Comparison of ENCODE assay signal across 26 cellular contexts in genomic region chr6:16126881-16127280, GRCh38.
"Had no signal": no experiment of that assay in that cellular context is flagged by ENCODE, and none has a peak within 500 bp of the region (broad histone marks: within the 10 kb centered on the region; RNA-seq: fewer than 3 reads in every experiment).

No MANE protein-coding gene starts in this region.

- H3K27ac ChIP-seq: brain microvascular endothelial cell, coronary artery, dorsolateral prefrontal cortex, thoracic aorta, upper lobe of left lung, vagina had no signal

- H3K4me3 ChIP-seq: coronary artery, dorsolateral prefrontal cortex, thoracic aorta, upper lobe of left lung, vagina had no signal

- H3K27me3 ChIP-seq: dorsolateral prefrontal cortex, upper lobe of left lung, vagina had no signal

- H3K9me3 ChIP-seq: thoracic aorta, upper lobe of left lung, vagina had no signal

- DNase-seq: activated CD4-positive, alpha-beta memory T cell treated with anti-CD3 and anti-CD28 coated beads for 36 hours; activated CD4-positive, alpha-beta T cell treated with anti-CD3 and anti-CD28 coated beads for 4 hours; activated CD4-positive, CD25-positive, alpha-beta regulatory T cell; activated CD8-positive, alpha-beta memory T cell treated with anti-CD3 and anti-CD28 coated beads, Interleukin-2, amount 50 U/mL, for 4 hours; activated effector memory CD4-positive, alpha-beta T cell treated with anti-CD3 and anti-CD28 coated beads, Interleukin-2, amount 50 U/mL, for 16 hours; activated naive CD4-positive, alpha-beta T cell treated with anti-CD3 and anti-CD28 coated beads for 36 hours; activated T-cell treated with anti-CD3 and anti-CD28 coated beads, Interleukin-2, amount 50 U/mL, for 1 hour; amniotic stem cell; brain microvascular endothelial cell; dorsolateral prefrontal cortex; effector memory CD4-positive, alpha-beta T cell; head of caudate nucleus; hippocampal formation; immature natural killer cell; kidney; left colon; naive B cell; occipital lobe; right cardiac atrium; stimulated activated CD4-positive, alpha-beta T cell treated with anti-CD3 and anti-CD28 coated beads, Interleukin-4, amount 100 ng/mL, for 1 hour; stimulated activated naive CD8-positive, alpha-beta T cell treated with anti-CD3 and anti-CD28 coated beads, Interleukin-15, Interleukin-2, amounts not matched to agents 100 U/mL and 50 U/mL, for 24 hours; T-helper 1 cell; upper lobe of left lung had no signal

- H3K36me3 ChIP-seq: brain microvascular endothelial cell, thoracic aorta, upper lobe of left lung, vagina had no signal
